In the genomic region with DNA sequence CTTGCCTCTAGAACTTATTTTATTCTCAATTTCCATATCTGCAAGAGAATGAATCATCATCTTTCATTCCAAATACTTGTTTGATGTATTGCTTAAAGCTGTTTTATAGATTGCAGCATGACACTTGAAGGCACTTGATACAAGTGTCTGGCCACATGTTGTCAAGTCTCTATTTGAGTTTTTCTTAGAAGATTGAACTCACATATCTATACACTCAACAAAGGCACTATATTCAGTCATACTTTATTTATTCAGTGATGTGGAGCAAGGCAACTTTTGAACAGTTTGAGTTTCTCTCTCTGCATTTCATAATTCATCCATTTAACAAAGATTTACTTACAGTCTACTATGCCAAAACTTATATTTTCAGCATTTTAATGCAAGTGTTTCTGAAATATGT, we compare ENCODE assay signal across 33 cellular contexts.
"Had no signal": no experiment of that assay in that cellular context is flagged by ENCODE, and none has a peak within 500 bp of the region (broad histone marks: within the 10 kb centered on the region; RNA-seq: fewer than 3 reads in every experiment).

No MANE protein-coding gene starts in this region.

- H3K4me3 ChIP-seq: K562, PC-9 had no signal

- DNase-seq: activated B cell treated with CpG ODN at 0.5 μM for 24 hours; activated CD4-positive, alpha-beta memory T cell treated with anti-CD3 and anti-CD28 coated beads, Interleukin-2, amount 10 ng/mL, durations not matched to agents 7 days and 5 days; activated CD4-positive, alpha-beta T cell treated with anti-CD3 and anti-CD28 coated beads for 4 hours; activated CD4-positive, CD25-positive, alpha-beta regulatory T cell treated with anti-CD3 and anti-CD28 coated beads, Interleukin-2, amount 50 U/mL, for 72 hours; activated CD8-positive, alpha-beta memory T cell treated with anti-CD3 and anti-CD28 coated beads for 24 hours; activated CD8-positive, alpha-beta memory T cell treated with anti-CD3 and anti-CD28 coated beads, Interleukin-2, amount 10 ng/mL, durations not matched to agents 7 days and 5 days; activated CD8-positive, alpha-beta memory T cell treated with anti-CD3 and anti-CD28 coated beads, Interleukin-2, amount 50 U/mL, for 48 hours; activated effector memory CD4-positive, alpha-beta T cell treated with Interleukin-2 at 50 U/mL for 16 hours; activated naive CD4-positive, alpha-beta T cell treated with anti-CD3 and anti-CD28 coated beads, Interleukin-2, amount 10 ng/mL, durations not matched to agents 7 days and 5 days; activated naive CD8-positive, alpha-beta T cell treated with anti-CD3 and anti-CD28 coated beads, Interleukin-2, amount 50 U/mL, for 24 hours; activated T-cell treated with anti-CD3 and anti-CD28 coated beads, Interleukin-2, amount 50 U/mL, for 48 hours; anterior cingulate cortex; central memory CD4-positive, alpha-beta T cell; NCI-H1105; NCI-H1417 treated with DMSO at 0.1 percent for 48 hours; NCI-H187 treated with DMSO at 0.1 percent for 48 hours; NCI-H2081; NCI-H446; NCI-H526; NCI-H748 treated with DMSO at 0.1 percent for 48 hours; NK-92 treated with Interleukin-12 subunit alpha and Interleukin-12 subunit beta, amount 100 ng/mL, for 24 hours; PC-9; SIG-M5; SW 1271; T-helper 1 cell; T-helper 2 cell; T-helper 9 cell had no signal

- FAIRE-seq: K562, RCC 7860 had no signal

- H3K27ac ChIP-seq: PC-9, RWPE1, VCaP had no signal

- ATAC-seq: activated CD8-positive, alpha-beta memory T cell treated with anti-CD3 and anti-CD28 coated beads, Interleukin-2, amount 10 ng/mL, durations not matched to agents 7 days and 5 days; activated naive CD8-positive, alpha-beta T cell treated with anti-CD3 and anti-CD28 coated beads, Interleukin-2, amount 50 U/mL, for 24 hours; K562; Right ventricle myocardium inferior; SK-N-SH treated with all-trans-retinoic acid at 6 μM for 48 hours had no signal
